ENCODE assay signal across 1 cellular context in the genomic region with DNA sequence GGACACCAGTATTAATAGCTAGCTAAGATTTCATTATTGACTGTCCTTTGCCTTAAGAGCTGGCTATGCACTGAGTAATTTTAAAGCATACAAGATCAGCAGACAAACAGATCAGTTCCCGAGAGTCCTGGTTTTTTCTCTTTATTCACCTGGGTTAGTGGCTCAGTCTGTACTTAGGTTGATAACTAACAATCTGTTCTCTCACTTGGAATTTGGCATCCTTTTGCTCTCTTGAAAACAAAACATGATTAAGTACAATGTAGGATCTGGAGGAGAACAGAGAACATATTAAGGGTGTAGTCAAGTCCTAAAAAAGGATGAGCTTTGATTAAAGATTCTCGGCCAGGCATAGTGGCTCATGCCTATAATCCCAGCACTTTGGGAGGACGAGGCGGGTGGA.
TF ChIP-seq lines count a peak whose summit lies in the region.

No MANE protein-coding gene starts in this region.

TF ChIP-seq in HEK293T, 16 proteins besides CTCF, POLR2A, EP300 and RAD21:
- no peak for TF ChIP-seq PKNOX1 (IDR thresholded peaks at IDR 0.05)
- TF ChIP-seq BHLHE40 (IDR thresholded peaks at IDR 0.05; ENCODE audit: borderline replicate concordance) = no peak
- TF ChIP-seq FOXA1 (IDR thresholded peaks at IDR 0.05) = no peak
- TF ChIP-seq ZNF384 (IDR thresholded peaks at IDR 0.05) = no peak
- TF ChIP-seq L3MBTL2 (conservative IDR thresholded peaks at IDR 0.05) = no peak
- no peak for TF ChIP-seq CTBP1 (IDR thresholded peaks at IDR 0.05; ENCODE audit: borderline replicate concordance)
- TF ChIP-seq SP1 (IDR thresholded peaks at IDR 0.05) = no peak
- TF ChIP-seq FOXK2 (IDR thresholded peaks at IDR 0.05) = no peak
- TF ChIP-seq SUZ12 (IDR thresholded peaks at IDR 0.05) = no peak
- TF ChIP-seq HDGF (IDR thresholded peaks at IDR 0.05; ENCODE audit: borderline replicate concordance) = no peak
- TF ChIP-seq FOXM1 (IDR thresholded peaks at IDR 0.05; ENCODE audit: borderline replicate concordance) = no peak
- no peak for TF ChIP-seq ELF4 (IDR thresholded peaks at IDR 0.05)
- no peak for TF ChIP-seq TARDBP (IDR thresholded peaks at IDR 0.05)
- TF ChIP-seq ARNT (IDR thresholded peaks at IDR 0.05) = no peak
- no peak for TF ChIP-seq LEF1 (IDR thresholded peaks at IDR 0.05; ENCODE audit: borderline replicate concordance)
- TF ChIP-seq NFRKB (IDR thresholded peaks at IDR 0.05) = no peak
